ENCODE assay signal across 1 cellular context in the genomic region with DNA sequence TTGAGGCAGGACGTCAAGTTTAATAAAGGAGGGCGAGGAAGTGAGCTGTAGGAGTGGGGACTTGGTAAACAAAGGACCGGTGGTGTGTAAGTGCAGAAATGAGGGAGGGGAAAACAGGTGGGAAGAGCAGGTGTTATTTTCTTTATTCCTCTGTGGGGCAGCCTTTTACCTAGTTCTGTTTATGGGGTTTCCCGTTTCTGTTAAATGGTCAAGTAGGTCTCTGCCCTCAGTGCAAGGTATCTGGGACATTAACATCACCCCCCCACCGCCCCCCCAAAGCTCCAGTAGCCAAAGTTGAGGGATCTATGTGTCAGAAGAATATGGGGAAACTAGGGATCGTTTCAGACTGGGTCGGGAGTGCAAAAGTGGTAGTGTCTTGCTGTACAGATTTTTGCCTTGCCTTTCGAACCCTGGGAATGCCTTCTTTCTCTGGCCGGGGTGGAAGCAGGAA.
TF ChIP-seq lines count a peak whose summit lies in the region.

No MANE protein-coding gene starts in this region.

TF ChIP-seq in HepG2, 621 proteins besides CTCF, POLR2A, EP300 and RAD21 (continues in another document):
- TF ChIP-seq, protein P1, sequence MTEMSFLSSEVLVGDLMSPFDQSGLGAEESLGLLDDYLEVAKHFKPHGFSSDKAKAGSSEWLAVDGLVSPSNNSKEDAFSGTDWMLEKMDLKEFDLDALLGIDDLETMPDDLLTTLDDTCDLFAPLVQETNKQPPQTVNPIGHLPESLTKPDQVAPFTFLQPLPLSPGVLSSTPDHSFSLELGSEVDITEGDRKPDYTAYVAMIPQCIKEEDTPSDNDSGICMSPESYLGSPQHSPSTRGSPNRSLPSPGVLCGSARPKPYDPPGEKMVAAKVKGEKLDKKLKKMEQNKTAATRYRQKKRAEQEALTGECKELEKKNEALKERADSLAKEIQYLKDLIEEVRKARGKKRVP (CRISPR knock-in tag; IDR thresholded peaks at IDR 0.05), result no peak
- TF ChIP-seq ZSCAN30 (CRISPR knock-in tag; IDR thresholded peaks at IDR 0.05) (0 out of 2 replicates have a peak, but pooled peaks have one; percentile 14), CHCHD3 (CRISPR knock-in tag; IDR thresholded peaks at IDR 0.05) (no peak), SETDB1 (CRISPR knock-in tag; IDR thresholded peaks at IDR 0.05; ENCODE audit: borderline replicate concordance) (no peak), DMAP1 (CRISPR knock-in tag; IDR thresholded peaks at IDR 0.05) (no peak), ZNF839 (CRISPR knock-in tag; IDR thresholded peaks at IDR 0.05; ENCODE audit: borderline replicate concordance) (no peak), GFI1 (CRISPR knock-in tag; IDR thresholded peaks at IDR 0.05; ENCODE audit: borderline replicate concordance) (0 out of 2 replicates have a peak, but pooled peaks have one; percentile 5), ZNF607 (CRISPR knock-in tag; IDR thresholded peaks at IDR 0.05; ENCODE audit: borderline replicate concordance) (no peak), ARID2 (CRISPR knock-in tag; IDR thresholded peaks at IDR 0.05; ENCODE audit: borderline replicate concordance) (peak; percentile 33; the same call in 1 of the 2 replicates), SMYD3 (CRISPR knock-in tag; IDR thresholded peaks at IDR 0.05) (no peak), MATR3 (CRISPR knock-in tag; IDR thresholded peaks at IDR 0.05) (no peak), ZEB1 (IDR thresholded peaks at IDR 0.05; ENCODE audit: insufficient replicate concordance, low read depth) (no peak), ZNF766 (CRISPR knock-in tag; IDR thresholded peaks at IDR 0.05; ENCODE audit: borderline replicate concordance) (no peak), ZKSCAN1 (IDR thresholded peaks at IDR 0.05; ENCODE audit: low read length) (no peak), BRCA1 (CRISPR knock-in tag; IDR thresholded peaks at IDR 0.05) (no peak), RXRA (CRISPR knock-in tag; IDR thresholded peaks at IDR 0.05) (no peak), ZNF33B (CRISPR knock-in tag; IDR thresholded peaks at IDR 0.05) (no peak), SYNCRIP (IDR thresholded peaks at IDR 0.05; ENCODE audit: insufficient read depth, low read depth, low read length) (no peak), THYN1 (CRISPR knock-in tag; IDR thresholded peaks at IDR 0.05; ENCODE audit: borderline replicate concordance, low read depth) (no peak), ZNF317 (CRISPR knock-in tag; IDR thresholded peaks at IDR 0.05) (peak; percentile 5; the same call in 1 of the 2 replicates), CBX5 (CRISPR knock-in tag; IDR thresholded peaks at IDR 0.05; ENCODE audit: borderline replicate concordance) (no peak), PHF20 (CRISPR knock-in tag; IDR thresholded peaks at IDR 0.05) (no peak), ZNF24 (IDR thresholded peaks at IDR 0.05) (no peak), FOXA1 (IDR thresholded peaks at IDR 0.05) (no peak), FOXA1 (CRISPR knock-in tag; IDR thresholded peaks at IDR 0.05) (peak; percentile 25; the same call in 1 of the 2 replicates), SPEN (CRISPR knock-in tag; IDR thresholded peaks at IDR 0.05; ENCODE audit: low read depth) (no peak), ZNF563 (CRISPR knock-in tag; IDR thresholded peaks at IDR 0.05) (no peak), ZNF792 (CRISPR knock-in tag; IDR thresholded peaks at IDR 0.05) (no peak), ZNF235 (CRISPR knock-in tag; IDR thresholded peaks at IDR 0.05; ENCODE audit: borderline replicate concordance) (0 out of 2 replicates have a peak, but pooled peaks have one; percentile 16)
- TF ChIP-seq, protein P2, sequence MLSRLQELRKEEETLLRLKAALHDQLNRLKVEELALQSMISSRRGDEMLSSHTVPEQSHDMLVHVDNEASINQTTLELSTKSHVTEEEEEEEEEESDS (CRISPR knock-in tag; IDR thresholded peaks at IDR 0.05; ENCODE audit: borderline replicate concordance), result 0 out of 2 replicates have a peak, but pooled peaks have one; percentile 12
- TF ChIP-seq, protein P3, sequence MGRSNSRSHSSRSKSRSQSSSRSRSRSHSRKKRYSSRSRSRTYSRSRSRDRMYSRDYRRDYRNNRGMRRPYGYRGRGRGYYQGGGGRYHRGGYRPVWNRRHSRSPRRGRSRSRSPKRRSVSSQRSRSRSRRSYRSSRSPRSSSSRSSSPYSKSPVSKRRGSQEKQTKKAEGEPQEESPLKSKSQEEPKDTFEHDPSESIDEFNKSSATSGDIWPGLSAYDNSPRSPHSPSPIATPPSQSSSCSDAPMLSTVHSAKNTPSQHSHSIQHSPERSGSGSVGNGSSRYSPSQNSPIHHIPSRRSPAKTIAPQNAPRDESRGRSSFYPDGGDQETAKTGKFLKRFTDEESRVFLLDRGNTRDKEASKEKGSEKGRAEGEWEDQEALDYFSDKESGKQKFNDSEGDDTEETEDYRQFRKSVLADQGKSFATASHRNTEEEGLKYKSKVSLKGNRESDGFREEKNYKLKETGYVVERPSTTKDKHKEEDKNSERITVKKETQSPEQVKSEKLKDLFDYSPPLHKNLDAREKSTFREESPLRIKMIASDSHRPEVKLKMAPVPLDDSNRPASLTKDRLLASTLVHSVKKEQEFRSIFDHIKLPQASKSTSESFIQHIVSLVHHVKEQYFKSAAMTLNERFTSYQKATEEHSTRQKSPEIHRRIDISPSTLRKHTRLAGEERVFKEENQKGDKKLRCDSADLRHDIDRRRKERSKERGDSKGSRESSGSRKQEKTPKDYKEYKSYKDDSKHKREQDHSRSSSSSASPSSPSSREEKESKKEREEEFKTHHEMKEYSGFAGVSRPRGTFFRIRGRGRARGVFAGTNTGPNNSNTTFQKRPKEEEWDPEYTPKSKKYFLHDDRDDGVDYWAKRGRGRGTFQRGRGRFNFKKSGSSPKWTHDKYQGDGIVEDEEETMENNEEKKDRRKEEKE (IDR thresholded peaks at IDR 0.05), result no peak
- TF ChIP-seq, protein P4, sequence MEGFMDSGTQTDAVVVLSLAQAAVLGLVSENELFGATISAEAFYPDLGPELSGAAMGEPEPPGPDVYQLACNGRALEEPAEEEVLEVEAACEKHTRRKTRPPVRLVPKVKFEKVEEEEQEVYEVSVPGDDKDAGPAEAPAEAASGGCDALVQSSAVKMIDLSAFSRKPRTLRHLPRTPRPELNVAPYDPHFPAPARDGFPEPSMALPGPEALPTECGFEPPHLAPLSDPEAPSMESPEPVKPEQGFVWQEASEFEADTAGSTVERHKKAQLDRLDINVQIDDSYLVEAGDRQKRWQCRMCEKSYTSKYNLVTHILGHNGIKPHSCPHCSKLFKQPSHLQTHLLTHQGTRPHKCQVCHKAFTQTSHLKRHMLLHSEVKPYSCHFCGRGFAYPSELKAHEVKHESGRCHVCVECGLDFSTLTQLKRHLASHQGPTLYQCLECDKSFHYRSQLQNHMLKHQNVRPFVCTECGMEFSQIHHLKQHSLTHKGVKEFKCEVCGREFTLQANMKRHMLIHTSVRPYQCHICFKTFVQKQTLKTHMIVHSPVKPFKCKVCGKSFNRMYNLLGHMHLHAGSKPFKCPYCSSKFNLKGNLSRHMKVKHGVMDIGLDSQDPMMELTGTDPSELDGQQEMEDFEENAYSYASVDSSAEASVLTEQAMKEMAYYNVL (CRISPR knock-in tag; IDR thresholded peaks at IDR 0.05; ENCODE audit: borderline replicate concordance), result no peak
- TF ChIP-seq, protein P5, sequence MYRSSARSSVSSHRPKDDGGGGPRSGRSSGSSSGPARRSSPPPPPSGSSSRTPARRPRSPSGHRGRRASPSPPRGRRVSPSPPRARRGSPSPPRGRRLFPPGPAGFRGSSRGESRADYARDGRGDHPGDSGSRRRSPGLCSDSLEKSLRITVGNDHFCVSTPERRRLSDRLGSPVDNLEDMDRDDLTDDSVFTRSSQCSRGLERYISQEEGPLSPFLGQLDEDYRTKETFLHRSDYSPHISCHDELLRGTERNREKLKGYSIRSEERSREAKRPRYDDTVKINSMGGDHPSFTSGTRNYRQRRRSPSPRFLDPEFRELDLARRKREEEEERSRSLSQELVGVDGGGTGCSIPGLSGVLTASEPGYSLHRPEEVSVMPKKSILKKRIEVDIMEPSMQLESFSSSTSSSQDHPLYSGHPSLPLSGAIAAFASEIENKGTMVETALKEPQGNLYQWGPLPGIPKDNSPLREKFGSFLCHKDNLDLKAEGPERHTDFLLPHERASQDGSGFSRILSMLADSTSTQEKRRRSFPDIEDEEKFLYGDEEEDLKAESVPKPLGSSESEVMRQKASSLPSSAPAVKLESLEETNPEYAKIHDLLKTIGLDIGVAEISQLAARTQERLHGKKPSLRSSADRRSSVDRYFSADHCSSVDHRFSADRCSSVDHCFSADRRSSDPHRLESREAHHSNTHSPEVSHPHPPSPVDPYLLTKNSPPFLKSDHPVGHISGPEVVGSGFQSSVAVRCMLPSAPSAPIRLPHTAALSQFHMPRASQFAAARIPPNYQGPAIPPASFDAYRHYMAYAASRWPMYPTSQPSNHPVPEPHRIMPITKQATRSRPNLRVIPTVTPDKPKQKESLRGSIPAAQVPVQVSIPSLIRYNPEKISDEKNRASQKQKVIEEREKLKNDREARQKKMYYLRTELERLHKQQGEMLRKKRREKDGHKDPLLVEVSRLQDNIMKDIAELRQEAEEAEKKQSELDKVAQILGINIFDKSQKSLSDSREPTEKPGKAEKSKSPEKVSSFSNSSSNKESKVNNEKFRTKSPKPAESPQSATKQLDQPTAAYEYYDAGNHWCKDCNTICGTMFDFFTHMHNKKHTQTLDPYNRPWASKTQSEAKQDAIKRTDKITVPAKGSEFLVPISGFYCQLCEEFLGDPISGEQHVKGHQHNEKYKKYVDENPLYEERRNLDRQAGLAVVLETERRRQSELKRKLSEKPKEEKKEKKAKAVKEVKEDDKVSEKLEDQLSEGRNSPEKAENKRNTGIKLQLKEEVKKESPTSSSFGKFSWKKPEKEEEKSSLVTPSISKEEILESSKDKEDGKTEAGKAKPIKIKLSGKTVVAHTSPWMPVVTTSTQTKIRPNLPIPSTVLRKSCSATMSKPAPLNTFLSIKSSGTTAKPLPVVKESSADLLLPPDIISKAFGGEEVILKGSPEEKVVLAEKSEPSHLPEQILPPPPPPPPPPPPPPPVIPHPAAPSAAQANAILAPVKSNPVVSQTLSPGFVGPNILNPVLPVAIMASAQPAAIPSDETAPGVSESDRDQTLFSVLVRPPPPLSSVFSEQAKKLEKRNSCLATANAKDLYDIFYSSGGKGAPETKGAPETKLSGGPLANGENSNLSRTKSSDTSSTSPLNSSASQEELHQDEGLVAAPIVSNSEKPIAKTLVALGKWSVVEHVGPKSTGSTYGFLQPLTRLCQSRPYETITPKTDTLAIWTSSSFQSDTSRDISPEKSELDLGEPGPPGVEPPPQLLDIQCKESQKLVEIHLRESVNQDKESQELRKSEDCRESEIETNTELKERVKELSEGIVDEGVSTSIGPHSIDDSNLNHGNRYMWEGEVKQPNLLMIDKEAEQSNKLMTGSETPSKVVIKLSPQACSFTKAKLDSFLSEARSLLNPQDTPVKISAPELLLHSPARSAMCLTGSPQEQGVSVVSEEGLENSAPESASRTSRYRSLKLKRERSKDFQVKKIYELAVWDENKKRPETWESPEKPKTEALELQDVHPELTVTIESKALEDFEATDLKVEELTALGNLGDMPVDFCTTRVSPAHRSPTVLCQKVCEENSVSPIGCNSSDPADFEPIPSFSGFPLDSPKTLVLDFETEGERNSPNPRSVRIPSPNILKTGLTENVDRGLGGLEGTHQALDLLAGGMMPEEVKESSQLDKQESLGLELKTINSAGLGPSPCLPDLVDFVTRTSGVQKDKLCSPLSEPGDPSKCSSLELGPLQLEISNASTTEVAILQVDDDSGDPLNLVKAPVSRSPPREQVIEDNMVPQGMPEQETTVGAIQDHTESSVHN (CRISPR knock-in tag; IDR thresholded peaks at IDR 0.05), result no peak
- TF ChIP-seq, protein P6, sequence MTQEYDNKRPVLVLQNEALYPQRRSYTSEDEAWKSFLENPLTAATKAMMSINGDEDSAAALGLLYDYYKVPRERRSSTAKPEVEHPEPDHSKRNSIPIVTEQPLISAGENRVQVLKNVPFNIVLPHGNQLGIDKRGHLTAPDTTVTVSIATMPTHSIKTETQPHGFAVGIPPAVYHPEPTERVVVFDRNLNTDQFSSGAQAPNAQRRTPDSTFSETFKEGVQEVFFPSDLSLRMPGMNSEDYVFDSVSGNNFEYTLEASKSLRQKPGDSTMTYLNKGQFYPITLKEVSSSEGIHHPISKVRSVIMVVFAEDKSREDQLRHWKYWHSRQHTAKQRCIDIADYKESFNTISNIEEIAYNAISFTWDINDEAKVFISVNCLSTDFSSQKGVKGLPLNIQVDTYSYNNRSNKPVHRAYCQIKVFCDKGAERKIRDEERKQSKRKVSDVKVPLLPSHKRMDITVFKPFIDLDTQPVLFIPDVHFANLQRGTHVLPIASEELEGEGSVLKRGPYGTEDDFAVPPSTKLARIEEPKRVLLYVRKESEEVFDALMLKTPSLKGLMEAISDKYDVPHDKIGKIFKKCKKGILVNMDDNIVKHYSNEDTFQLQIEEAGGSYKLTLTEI (CRISPR knock-in tag; conservative IDR thresholded peaks at IDR 0.05), result no peak
- TF ChIP-seq, protein P7, sequence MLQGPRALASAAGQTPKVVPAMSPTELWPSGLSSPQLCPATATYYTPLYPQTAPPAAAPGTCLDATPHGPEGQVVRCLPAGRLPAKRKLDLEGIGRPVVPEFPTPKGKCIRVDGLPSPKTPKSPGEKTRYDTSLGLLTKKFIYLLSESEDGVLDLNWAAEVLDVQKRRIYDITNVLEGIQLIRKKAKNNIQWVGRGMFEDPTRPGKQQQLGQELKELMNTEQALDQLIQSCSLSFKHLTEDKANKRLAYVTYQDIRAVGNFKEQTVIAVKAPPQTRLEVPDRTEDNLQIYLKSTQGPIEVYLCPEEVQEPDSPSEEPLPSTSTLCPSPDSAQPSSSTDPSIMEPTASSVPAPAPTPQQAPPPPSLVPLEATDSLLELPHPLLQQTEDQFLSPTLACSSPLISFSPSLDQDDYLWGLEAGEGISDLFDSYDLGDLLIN (CRISPR knock-in tag; IDR thresholded peaks at IDR 0.05; ENCODE audit: borderline replicate concordance), result no peak
- TF ChIP-seq, protein P8, sequence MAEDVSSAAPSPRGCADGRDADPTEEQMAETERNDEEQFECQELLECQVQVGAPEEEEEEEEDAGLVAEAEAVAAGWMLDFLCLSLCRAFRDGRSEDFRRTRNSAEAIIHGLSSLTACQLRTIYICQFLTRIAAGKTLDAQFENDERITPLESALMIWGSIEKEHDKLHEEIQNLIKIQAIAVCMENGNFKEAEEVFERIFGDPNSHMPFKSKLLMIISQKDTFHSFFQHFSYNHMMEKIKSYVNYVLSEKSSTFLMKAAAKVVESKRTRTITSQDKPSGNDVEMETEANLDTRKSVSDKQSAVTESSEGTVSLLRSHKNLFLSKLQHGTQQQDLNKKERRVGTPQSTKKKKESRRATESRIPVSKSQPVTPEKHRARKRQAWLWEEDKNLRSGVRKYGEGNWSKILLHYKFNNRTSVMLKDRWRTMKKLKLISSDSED (CRISPR knock-in tag; IDR thresholded peaks at IDR 0.05), result no peak
- TF ChIP-seq, protein P9, sequence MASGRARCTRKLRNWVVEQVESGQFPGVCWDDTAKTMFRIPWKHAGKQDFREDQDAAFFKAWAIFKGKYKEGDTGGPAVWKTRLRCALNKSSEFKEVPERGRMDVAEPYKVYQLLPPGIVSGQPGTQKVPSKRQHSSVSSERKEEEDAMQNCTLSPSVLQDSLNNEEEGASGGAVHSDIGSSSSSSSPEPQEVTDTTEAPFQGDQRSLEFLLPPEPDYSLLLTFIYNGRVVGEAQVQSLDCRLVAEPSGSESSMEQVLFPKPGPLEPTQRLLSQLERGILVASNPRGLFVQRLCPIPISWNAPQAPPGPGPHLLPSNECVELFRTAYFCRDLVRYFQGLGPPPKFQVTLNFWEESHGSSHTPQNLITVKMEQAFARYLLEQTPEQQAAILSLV (CRISPR knock-in tag; IDR thresholded peaks at IDR 0.05; ENCODE audit: borderline replicate concordance), result no peak
- TF ChIP-seq, protein P10, sequence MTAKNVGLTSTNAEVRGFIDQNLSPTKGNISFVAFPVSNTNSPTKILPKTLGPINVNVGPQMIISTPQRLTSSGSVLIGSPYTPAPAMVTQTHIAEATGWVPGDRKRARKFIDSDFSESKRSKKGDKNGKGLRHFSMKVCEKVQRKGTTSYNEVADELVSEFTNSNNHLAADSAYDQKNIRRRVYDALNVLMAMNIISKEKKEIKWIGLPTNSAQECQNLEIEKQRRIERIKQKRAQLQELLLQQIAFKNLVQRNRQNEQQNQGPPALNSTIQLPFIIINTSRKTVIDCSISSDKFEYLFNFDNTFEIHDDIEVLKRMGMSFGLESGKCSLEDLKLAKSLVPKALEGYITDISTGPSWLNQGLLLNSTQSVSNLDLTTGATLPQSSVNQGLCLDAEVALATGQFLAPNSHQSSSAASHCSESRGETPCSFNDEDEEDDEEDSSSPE (CRISPR knock-in tag; IDR thresholded peaks at IDR 0.05), result no peak
